35 cellular contexts compared by ENCODE assay signal in genomic region chr1:17209446-17209845, GRCh38. TPM values are rescaled to one million over a fixed set of nuclear protein-coding genes. Genes with fewer than 3 reads are reported as not detected.
DNase-seq lines count a peak whose midpoint lies in the region; ATAC-seq and TF ChIP-seq lines count a peak whose summit lies in the region.
"Had no signal": no experiment of that assay in that cellular context is flagged by ENCODE, and none has a peak within 500 bp of the region (broad histone marks: within the 10 kb centered on the region; RNA-seq: fewer than 3 reads in every experiment).

No MANE protein-coding gene starts in this region.

- H2AFZ ChIP-seq in mesenchymal stem cell (ENCODE audit: low read depth, low read length) = no peak overlapping the region
- no peak overlapping the region for H2AFZ ChIP-seq in trophoblast cell (ENCODE audit: insufficient read depth, low read length, poor library complexity)
- H2AFZ ChIP-seq: parathyroid adenoma had no signal

- no peak for ATAC-seq in Panc1
- ATAC-seq: body of pancreas; foreskin keratinocyte; HCT116; heart left ventricle; left ventricle myocardium superior; mucosa of descending colon; natural killer cell; stimulated activated naive CD8-positive, alpha-beta T cell treated with anti-CD3 and anti-CD28 coated beads, Interleukin-15, amount 100 ng/mL, for 72 hours had no signal

- H3K79me1 ChIP-seq in mesenchymal stem cell (replicated peaks; ENCODE audit: low read length, poor library complexity, severe bottlenecking) (no peaks in the 10 kb centered on the region), trophoblast cell (ENCODE audit: low read length) (peaks cover 9% of the 10 kb centered on the region)

- no peak overlapping the region for H2BK15ac ChIP-seq in mesenchymal stem cell (ENCODE audit: low read depth, poor library complexity, severe bottlenecking)

- H2BK5ac ChIP-seq in mesenchymal stem cell (ENCODE audit: low read depth, low read length, poor library complexity, severe bottlenecking) (peak overlapping the region; percentile 80), trophoblast cell (ENCODE audit: low read depth, low read length, poor library complexity) (no peak overlapping the region)

- H3K18ac ChIP-seq in mesenchymal stem cell (ENCODE audit: low read depth in 1 of 2, low read length in 2 of 2) (peak overlapping the region in 1 of 2 experiments; percentile 17), trophoblast cell (ENCODE audit: low read length) (no peak overlapping the region)

- peaks cover 0 to 33% (median 11%) of the 10 kb centered on the region in 11 experiments; a peak in 15 of 22 replicates for H3K27me3 ChIP-seq in BLaER1 treated with 17β-estradiol and CSF1 and Interleukin-3, amounts not matched to agents 10 nM and 100 nM
- H3K27me3 ChIP-seq in Panc1 (ENCODE audit: control insufficient read depth, insufficient read depth, low read length) (no peaks in the 10 kb centered on the region), mesenchymal stem cell (ENCODE audit: control insufficient read depth in 1 of 2, insufficient read depth in 1 of 2, low read length in 2 of 2) (peaks cover 0 to 79% of the 10 kb centered on the region in 2 experiments), trophoblast cell (ENCODE audit: insufficient read depth, low read length) (no peaks in the 10 kb centered on the region), HAP-1 (ENCODE audit: low read depth) (no peaks in the 10 kb centered on the region)
- H3K27me3 ChIP-seq: body of pancreas, foreskin keratinocyte, SJSA1, uterus had no signal

- H3K9ac ChIP-seq in BLaER1 treated with 17β-estradiol and CSF1 and Interleukin-3, amounts not matched to agents 10 nM and 100 nM = no peak overlapping the region
- no peak overlapping the region for H3K9ac ChIP-seq in mesenchymal stem cell (ENCODE audit: low read length)
- no peak overlapping the region for H3K9ac ChIP-seq in trophoblast cell (ENCODE audit: low read length)
- H3K9ac ChIP-seq: parathyroid adenoma had no signal

- 10% methylated on average over 3 of the region's 5 CpGs for WGBS in mesenchymal stem cell
- no CpG with 5 or more reads among the region's 5 CpGs for WGBS in trophoblast cell (ENCODE audit: extremely low coverage, insufficient coverage, insufficient read length)

- no peaks in the 10 kb centered on the region for H3K79me2 ChIP-seq in trophoblast cell (ENCODE audit: control insufficient read depth, insufficient read depth, low read length, poor library complexity)
- H3K79me2 ChIP-seq: parathyroid adenoma had no signal

- no peak for TF ChIP-seq CTCF in Panc1 (IDR thresholded peaks at IDR 0.05)

- H2BK12ac ChIP-seq in mesenchymal stem cell (ENCODE audit: low read length in 2 of 2) (peak overlapping the region in 1 of 2 experiments; percentile 67), trophoblast cell (ENCODE audit: low read length) (peak overlapping the region; percentile 1)

- no TSS peak for BruUV-seq in Panc1 (replicated peaks; lab: Mats Ljungman, UMichigan)

- DNase-seq in Panc1 (ENCODE audit: low read depth, low spot score) = no peak
- DNase-seq in mesenchymal stem cell = no peak
- DNase-seq in trophoblast cell = no peak
- no peak for DNase-seq in SK-N-DZ (ENCODE audit: low spot score)
- no peak for DNase-seq in GM19240 (ENCODE audit: insufficient read length, low spot score)
- no peak for DNase-seq in HAP-1 (ENCODE audit: low spot score in 2 of 2)
- DNase-seq: activated CD4-positive, alpha-beta T cell treated with anti-CD3 and anti-CD28 coated beads, Interleukin-2, amount 50 U/mL, for 48 hours; activated naive CD4-positive, alpha-beta T cell treated with Interleukin-2 at 50 U/mL for 16 hours; body of pancreas; dermis blood vessel endothelial cell; DMS153; esophagus squamous epithelium; foreskin keratinocyte; heart left ventricle; kidney; left ventricle myocardium superior; MV-4-11; natural killer cell; NCI-H1436; NCI-H2107; NCI-H345; NCI-H748 treated with DMSO at 0.1 percent for 48 hours; small intestine; stimulated activated naive CD8-positive, alpha-beta T cell treated with anti-CD3 and anti-CD28 coated beads, Interleukin-15, amount 100 ng/mL, for 72 hours; T-helper 1 cell; uterus had no signal

- peaks cover 47 to 85% (median 81%) of the 10 kb centered on the region in 10 experiments for H3K4me1 ChIP-seq in BLaER1 treated with 17β-estradiol and CSF1 and Interleukin-3, amounts not matched to agents 10 nM and 100 nM
- H3K4me1 ChIP-seq in Panc1 (ENCODE audit: control insufficient read depth, insufficient read depth, low read length) (peaks cover 54% of the 10 kb centered on the region), mesenchymal stem cell (ENCODE audit: control insufficient read depth, insufficient read depth, low read depth, low read length) (peaks cover 57% of the 10 kb centered on the region), trophoblast cell (ENCODE audit: control insufficient read depth in 1 of 2, insufficient read depth in 2 of 2, low read length in 2 of 2) (peaks cover 24 to 25% of the 10 kb centered on the region in 2 experiments), HAP-1 (peaks cover 12% of the 10 kb centered on the region)
- H3K4me1 ChIP-seq: uterus had no signal

- peak overlapping the region in 9 of 11 experiments; percentile 73 to 97 (median 90); a peak in 18 of 22 replicates for H3K4me2 ChIP-seq in BLaER1 treated with 17β-estradiol and CSF1 and Interleukin-3, amounts not matched to agents 10 nM and 100 nM
- H3K4me2 ChIP-seq in mesenchymal stem cell (ENCODE audit: low read length, poor library complexity, severe bottlenecking) (no peak overlapping the region), trophoblast cell (ENCODE audit: low read length) (no peak overlapping the region)

- H4K20me1 ChIP-seq in BLaER1 treated with 17β-estradiol and CSF1 and Interleukin-3, amounts not matched to agents 10 nM and 100 nM = peaks cover 0 to 12% (median 0%) of the 10 kb centered on the region in 11 experiments; a peak in 3 of 22 replicates

- H2BK120ac ChIP-seq in mesenchymal stem cell (ENCODE audit: low read depth, low read length) (no peak overlapping the region), trophoblast cell (ENCODE audit: insufficient read depth, low read length, poor library complexity) (no peak overlapping the region)

- intact Hi-C loops in Panc1 (cut with micrococcal nuclease; ENCODE audit: unreplicated experiment) = no loop called here

- H4K91ac ChIP-seq in mesenchymal stem cell (ENCODE audit: low read length) = no peak overlapping the region
- peak overlapping the region; percentile 11 for H4K91ac ChIP-seq in trophoblast cell (ENCODE audit: low read depth, low read length)

- H3K9me3 ChIP-seq in BLaER1 treated with 17β-estradiol and CSF1 and Interleukin-3, amounts not matched to agents 10 nM and 100 nM (replicated peaks in 1 of 11) = no peaks in the 10 kb centered on the region
- H3K9me3 ChIP-seq in Panc1 (ENCODE audit: control insufficient read depth, insufficient read depth, low read depth, low read length) (no peaks in the 10 kb centered on the region), mesenchymal stem cell (ENCODE audit: control insufficient read depth, low read length) (no peaks in the 10 kb centered on the region), trophoblast cell (ENCODE audit: insufficient read depth, low read depth, low read length) (no peaks in the 10 kb centered on the region), HAP-1 (no peaks in the 10 kb centered on the region)
- H3K9me3 ChIP-seq: body of pancreas, esophagus squamous epithelium, heart left ventricle, mucosa of descending colon, right atrium auricular region, SJSA1, uterus had no signal

- in situ Hi-C loops in Panc1 (cut with HindIII; ENCODE audit: low pct_unique_long_range_greater_than_20kb, low sequenced_read_pairs) = no loop called here
- in situ Hi-C loops in HAP-1 (cut with MboI; ENCODE audit: low sequenced_read_pairs) = no loop called here

- peak overlapping the region; percentile 79 for H4K8ac ChIP-seq in mesenchymal stem cell (ENCODE audit: low read length)
- H4K8ac ChIP-seq in trophoblast cell (ENCODE audit: low read depth, low read length) = no peak overlapping the region

- CTCF ChIA-PET in Panc1 (lab: Charles Lee) = no interaction called here

- H3K36me3 ChIP-seq in BLaER1 treated with 17β-estradiol and CSF1 and Interleukin-3, amounts not matched to agents 10 nM and 100 nM = no peaks in the 10 kb centered on the region
- H3K36me3 ChIP-seq in Panc1 (ENCODE audit: control insufficient read depth, insufficient read depth, low read length) (no peaks in the 10 kb centered on the region), mesenchymal stem cell (ENCODE audit: control insufficient read depth in 1 of 2, insufficient read depth in 2 of 2, low read depth in 1 of 2, low read length in 2 of 2) (no peaks in the 10 kb centered on the region), trophoblast cell (ENCODE audit: control insufficient read depth in 1 of 2, insufficient read depth in 2 of 2, low read length in 2 of 2) (no peaks in the 10 kb centered on the region), HAP-1 (replicated peaks) (no peaks in the 10 kb centered on the region)
- H3K36me3 ChIP-seq: esophagus squamous epithelium, heart left ventricle, right atrium auricular region, SJSA1, uterus had no signal

- H2AK5ac ChIP-seq in mesenchymal stem cell (ENCODE audit: low read length, severe bottlenecking) = peak overlapping the region; percentile 19
- H2AK5ac ChIP-seq in trophoblast cell (ENCODE audit: low read length) = no peak overlapping the region

- no peak overlapping the region for H3K4me3 ChIP-seq in BLaER1 treated with 17β-estradiol and CSF1 and Interleukin-3, amounts not matched to agents 10 nM and 100 nM
- no peak overlapping the region for H3K4me3 ChIP-seq in Panc1 (ENCODE audit: low read depth in 2 of 2, low read length in 2 of 2)
- no peak overlapping the region for H3K4me3 ChIP-seq in mesenchymal stem cell (ENCODE audit: insufficient read depth in 1 of 2, low read depth in 1 of 2, low read length in 2 of 2)
- H3K4me3 ChIP-seq in trophoblast cell (ENCODE audit: low read depth, low read length) = no peak overlapping the region
- no peak overlapping the region for H3K4me3 ChIP-seq in HAP-1
- H3K4me3 ChIP-seq: body of pancreas, heart left ventricle, mucosa of descending colon, right atrium auricular region, SJSA1, uterus had no signal

- POLR2A ChIA-PET in Panc1 (lab: Charles Lee) = no interaction called here

- peak overlapping the region in 1 of 2 experiments; percentile 22 for H3K14ac ChIP-seq in mesenchymal stem cell (ENCODE audit: low read length in 2 of 2)
- H3K14ac ChIP-seq in trophoblast cell (ENCODE audit: low read length) = no peak overlapping the region

- H3K4ac ChIP-seq in mesenchymal stem cell (ENCODE audit: low read depth in 1 of 2, low read length in 2 of 2) = no peak overlapping the region
- no peak overlapping the region for H3K4ac ChIP-seq in trophoblast cell (ENCODE audit: low read depth, low read length)

- no peak overlapping the region for H4K12ac ChIP-seq in trophoblast cell (ENCODE audit: low read depth, low read length)

- H3K27ac ChIP-seq in BLaER1 treated with 17β-estradiol and CSF1 and Interleukin-3, amounts not matched to agents 10 nM and 100 nM = no peak overlapping the region
- H3K27ac ChIP-seq in Panc1 (ENCODE audit: low read length) = peak overlapping the region; percentile 87
- peak overlapping the region; percentile 46 for H3K27ac ChIP-seq in mesenchymal stem cell (ENCODE audit: low read length, poor library complexity, severe bottlenecking)
- H3K27ac ChIP-seq in trophoblast cell (ENCODE audit: low read depth, low read length) = no peak overlapping the region
- H3K27ac ChIP-seq: body of pancreas, foreskin keratinocyte, heart left ventricle, parathyroid adenoma, right atrium auricular region, SJSA1, uterus had no signal

- no peak overlapping the region for H3K23ac ChIP-seq in mesenchymal stem cell (ENCODE audit: low read length in 2 of 2)
- H3K23ac ChIP-seq in trophoblast cell (ENCODE audit: low read length) = no peak overlapping the region

RNA-seq across cellular contexts. Expression of gene PADI1, which starts 4.5 kb away (rescaled TPM):
- total RNA-seq in Panc1 (2021; ENCODE audit: unreplicated experiment) = 2.3 TPM
- polyA plus RNA-seq in Panc1 (2012; ENCODE audit: insufficient read length) = 2.6 TPM
- 0.03 TPM for polyA plus RNA-seq in mesenchymal stem cell (2013, experiment 1 of 2)
- polyA plus RNA-seq in mesenchymal stem cell (2013, experiment 2 of 2) = 0.10 TPM
- polyA plus RNA-seq in trophoblast cell (2013) = 0.44 and 0.59 TPM in 2 replicates
- not detected in 2 replicates for polyA plus RNA-seq in SK-N-DZ (2014; cell fraction: cytosol; rRNA removed)
- polyA plus RNA-seq in SK-N-DZ (2014; cell fraction: nucleus; rRNA removed) = not detected in 2 replicates
- total RNA-seq: body of pancreas, heart left ventricle, left ventricle myocardium superior, natural killer cell, right atrium auricular region had no signal
- polyA plus RNA-seq: AG04450 had no signal

RNA-seq across cellular contexts. Expression of gene PADI3, which starts 39.5 kb away (rescaled TPM):
- 3.4 TPM for total RNA-seq in Panc1 (2021; ENCODE audit: unreplicated experiment)
- polyA plus RNA-seq in Panc1 (2012; ENCODE audit: insufficient read length) = 4.4 TPM
- polyA plus RNA-seq in mesenchymal stem cell (2013, experiment 1 of 2) = not detected
- polyA plus RNA-seq in mesenchymal stem cell (2013, experiment 2 of 2) = 0.01 TPM
- polyA plus RNA-seq in trophoblast cell (2013) = not detected in 2 replicates
- not detected in 2 replicates for polyA plus RNA-seq in SK-N-DZ (2014; cell fraction: cytosol; rRNA removed)
- polyA plus RNA-seq in SK-N-DZ (2014; cell fraction: nucleus; rRNA removed) = not detected in 2 replicates
- total RNA-seq: body of pancreas, dermis blood vessel endothelial cell, heart left ventricle, kidney, left ventricle myocardium superior, natural killer cell, right atrium auricular region, uterus had no signal
- polyA plus RNA-seq: adipose tissue, BJ, heart left ventricle had no signal

Comparison
In these comparisons a context has a peak if more than half of its experiments do, and no peak if none do; other contexts are left out.
1. H3K27ac ChIP-seq: peak in Panc1 (single experiment) and mesenchymal stem cell (single experiment); none in BLaER1 treated with 17β-estradiol and CSF1 and Interleukin-3, amounts not matched to agents 10 nM and 100 nM (0 of 11) and trophoblast cell (single experiment).
2. H3K4me2 ChIP-seq: peak in BLaER1 treated with 17β-estradiol and CSF1 and Interleukin-3, amounts not matched to agents 10 nM and 100 nM (9 of 11); none in mesenchymal stem cell (single experiment) and trophoblast cell (single experiment).